Comparison of ENCODE assay signal across 25 cellular contexts in genomic region chr1:78055565-78056132, GRCh38. TPM values are rescaled to one million over a fixed set of nuclear protein-coding genes. Genes with fewer than 3 reads are reported as not detected.
A peak's percentile ranks its signal among the peaks of the same experiment; 100 is the strongest.
DNase-seq lines count a peak whose midpoint lies in the region; FAIRE-seq and TF ChIP-seq lines count a peak whose summit lies in the region.
"Had no signal": no experiment of that assay in that cellular context is flagged by ENCODE, and none has a peak within 500 bp of the region (broad histone marks: within the 10 kb centered on the region; RNA-seq: fewer than 3 reads in every experiment).

No MANE protein-coding gene starts in this region.

- H3K27me3 ChIP-seq in mammary epithelial cell (ENCODE audit: insufficient read depth, low read length) (no peaks in the 10 kb centered on the region), adipocyte (replicated peaks; ENCODE audit: control insufficient read depth, insufficient read depth, low read length) (no peaks in the 10 kb centered on the region), keratinocyte (ENCODE audit: control insufficient read depth, extremely low read depth, insufficient read depth, low read length) (no peaks in the 10 kb centered on the region), stomach (no peaks in the 10 kb centered on the region), tibial nerve (no peaks in the 10 kb centered on the region)
- H3K27me3 ChIP-seq: Peyer's patch, tibial artery had no signal

- no peak overlapping the region for H3K27ac Mint-ChIP-seq in MCF 10A (ENCODE audit: low read depth, unreplicated experiment)
- H3K27ac Mint-ChIP-seq: activated CD4-positive, alpha-beta T cell treated with anti-CD3 and anti-CD28 coated beads for 36 hours; endodermal cell; mesothelial cell of epicardium; natural killer cell treated with Interleukin-12 subunit alpha and Interleukin-12 subunit beta and Interleukin-15 and Interleukin-18, amount 100 ng/mL, for 72 hours had no signal

- CTCF ChIA-PET in mammary epithelial cell (lab: Charles Lee; ENCODE audit: low non-redundant PET) (no interaction called here), MCF 10A (lab: Yijun Ruan, JAX) (interaction anchor here (0.7 kb wide), 1 partner anchor 23 kb away, joined by 3 read pairs; no protein-coding TSS in a partner anchor)

- H3K4me2 ChIP-seq in mammary epithelial cell (ENCODE audit: insufficient read depth, low read depth, low read length) (peak overlapping the region; percentile 74), keratinocyte (ENCODE audit: control insufficient read depth, extremely low read depth, insufficient read depth, low read depth, low read length) (peak overlapping the region; percentile 17)

- H3K4me1 Mint-ChIP-seq in MCF 10A (ENCODE audit: insufficient read depth, unreplicated experiment) = peaks cover 10% of the 10 kb centered on the region
- H3K4me1 Mint-ChIP-seq: mesothelial cell of epicardium had no signal

- H3K9me3 Mint-ChIP-seq in MCF 10A (ENCODE audit: unreplicated experiment) = no peaks in the 10 kb centered on the region
- H3K9me3 Mint-ChIP-seq: endodermal cell, mesothelial cell of epicardium had no signal

- no peaks in the 10 kb centered on the region for H3K4me1 ChIP-seq in mammary epithelial cell (ENCODE audit: insufficient read depth, low read length)
- H3K4me1 ChIP-seq in adipocyte (ENCODE audit: control insufficient read depth, insufficient read depth, low read length) = no peaks in the 10 kb centered on the region
- H3K4me1 ChIP-seq in keratinocyte (ENCODE audit: control insufficient read depth, extremely low read depth, insufficient read depth, low read length) = no peaks in the 10 kb centered on the region
- peaks cover 0 to 11% (median 0%) of the 10 kb centered on the region in 4 donors for H3K4me1 ChIP-seq in stomach
- no peaks in the 10 kb centered on the region for H3K4me1 ChIP-seq in tibial nerve

- TF ChIP-seq POLR2A in stomach (IDR thresholded peaks at IDR 0.05) = no peak
- TF ChIP-seq POLR2A in tibial nerve (IDR thresholded peaks at IDR 0.05) = no peak

- intact Hi-C loops in mammary epithelial cell (cut with micrococcal nuclease) = loop anchor here (5.0 kb wide), 1 partner anchor 57 kb away; no protein-coding TSS in a partner anchor
- intact Hi-C loops in MCF 10A (cut with micrococcal nuclease) = no loop called here
- intact Hi-C loops in stomach (cut with DNase I; ENCODE audit: low total_unique reads) = no loop called here

- H2AFZ ChIP-seq in mammary epithelial cell (ENCODE audit: low read depth, low read length) = peak overlapping the region; percentile 84
- peak overlapping the region; percentile 44 for H2AFZ ChIP-seq in keratinocyte (ENCODE audit: control insufficient read depth, low read length)

- TF ChIP-seq CTCF in mammary epithelial cell (conservative IDR thresholded peaks at IDR 0.05 in 1 of 2, IDR thresholded peaks at IDR 0.05 in 1 of 2; ENCODE audit: extremely low read depth in 1 of 2, insufficient read depth in 1 of 2, low read depth in 1 of 2, low read length in 2 of 2) (no peak), MCF 10A (IDR thresholded peaks at IDR 0.05; ENCODE audit: unreplicated experiment) (no peak), keratinocyte (optimal IDR thresholded peaks at IDR 0.05 in 1 of 3, IDR thresholded peaks at IDR 0.05 in 1 of 3, conservative IDR thresholded peaks at IDR 0.05 in 1 of 3; ENCODE audit: extremely low read depth in 1 of 3, insufficient read depth in 2 of 3, low read length in 3 of 3) (no peak), stomach (IDR thresholded peaks at IDR 0.05) (no peak), tibial nerve (IDR thresholded peaks at IDR 0.05) (no peak)

- no peak overlapping the region for H3K4me3 ChIP-seq in mammary epithelial cell (replicated peaks in 1 of 3; ENCODE audit: insufficient read depth in 1 of 3, low read depth in 2 of 3, low read length in 3 of 3)
- H3K4me3 ChIP-seq in adipocyte (ENCODE audit: low read length) = peak overlapping the region; percentile 6
- no peak overlapping the region for H3K4me3 ChIP-seq in keratinocyte (ENCODE audit: control insufficient read depth in 2 of 3, extremely low read depth in 1 of 3, insufficient read depth in 2 of 3, low read depth in 1 of 3, low read length in 3 of 3)
- no peak overlapping the region for H3K4me3 ChIP-seq in stomach
- no peak overlapping the region for H3K4me3 ChIP-seq in tibial nerve
- H3K4me3 ChIP-seq: tibial artery had no signal

- POLR2A ChIA-PET in MCF 10A (lab: Yijun Ruan, JAX) = interaction anchor here (0.9 kb wide), 1 partner anchor 50 kb away, joined by 3 read pairs; no protein-coding TSS in a partner anchor

- no peaks in the 10 kb centered on the region for H3K9me3 ChIP-seq in mammary epithelial cell (replicated peaks; ENCODE audit: insufficient read depth, low read length)
- no peaks in the 10 kb centered on the region for H3K9me3 ChIP-seq in adipocyte (ENCODE audit: control insufficient read depth, low read length)
- no peaks in the 10 kb centered on the region for H3K9me3 ChIP-seq in keratinocyte (ENCODE audit: control insufficient read depth, low read depth, low read length)
- H3K9me3 ChIP-seq in stomach = no peaks in the 10 kb centered on the region
- no peaks in the 10 kb centered on the region for H3K9me3 ChIP-seq in tibial nerve
- H3K9me3 ChIP-seq: Peyer's patch, tibial artery had no signal

- H3K4me3 Mint-ChIP-seq in MCF 10A (ENCODE audit: unreplicated experiment) = no peak overlapping the region
- H3K4me3 Mint-ChIP-seq: activated CD4-positive, alpha-beta T cell treated with anti-CD3 and anti-CD28 coated beads for 36 hours; activated T-cell treated with anti-CD3 and anti-CD28 coated beads, Interleukin-2, amount 50 U/mL, for 4 hours; endodermal cell; mesothelial cell of epicardium; natural killer cell treated with Interleukin-12 subunit alpha and Interleukin-12 subunit beta and Interleukin-15 and Interleukin-18, amount 100 ng/mL, for 72 hours had no signal

- H3K9ac ChIP-seq in mammary epithelial cell (ENCODE audit: insufficient read depth, low read length) = no peak overlapping the region
- no peak overlapping the region for H3K9ac ChIP-seq in adipocyte (ENCODE audit: low read length)
- H3K9ac ChIP-seq in keratinocyte (ENCODE audit: control insufficient read depth, extremely low read depth, insufficient read depth, low read length) = no peak overlapping the region

- in situ Hi-C loops in mammary epithelial cell (cut with MboI; ENCODE audit: low sequenced_read_pairs in 2 of 2) = no loop called here

- FAIRE-seq in keratinocyte (lab: Jason Lieb, UNC) = no peak
- FAIRE-seq: G401.6 had no signal

- no TSS peak for BruUV-seq in mammary epithelial cell (replicated peaks; lab: Mats Ljungman, UMichigan)
- BruUV-seq in MCF 10A (replicated peaks; lab: Mats Ljungman, UMichigan) = no TSS peak

- dilution Hi-C loops in mammary epithelial cell (cut with HindIII; ENCODE audit: low sequenced_read_pairs) = no loop called here
- dilution Hi-C loops in keratinocyte (cut with MboI; ENCODE audit: extremely low pct_ligation_motif_present, low sequenced_read_pairs) = no loop called here

- no peaks in the 10 kb centered on the region for H3K79me2 ChIP-seq in mammary epithelial cell (ENCODE audit: insufficient read depth, low read length)
- H3K79me2 ChIP-seq in keratinocyte (ENCODE audit: control insufficient read depth, insufficient read depth, low read length) = no peaks in the 10 kb centered on the region

- no peak for TF ChIP-seq EP300 in stomach (IDR thresholded peaks at IDR 0.05)
- no peak for TF ChIP-seq EP300 in tibial nerve (IDR thresholded peaks at IDR 0.05)

- H3K36me3 ChIP-seq in mammary epithelial cell (ENCODE audit: insufficient read depth, low read length) (no peaks in the 10 kb centered on the region), adipocyte (ENCODE audit: control insufficient read depth, insufficient read depth, low read length, severe bottlenecking) (no peaks in the 10 kb centered on the region), keratinocyte (ENCODE audit: control insufficient read depth in 2 of 2, extremely low read depth in 1 of 2, insufficient read depth in 2 of 2, low read length in 2 of 2) (no peaks in the 10 kb centered on the region), stomach (no peaks in the 10 kb centered on the region), tibial nerve (no peaks in the 10 kb centered on the region)
- H3K36me3 ChIP-seq: Peyer's patch, tibial artery had no signal

- DNase-seq in mammary epithelial cell (no peak), MCF 10A (ENCODE audit: unreplicated experiment) (no peak), adipocyte (ENCODE audit: low read depth) (no peak), keratinocyte (ENCODE audit: low read depth, low spot score) (no peak), stomach (no peak), NCI-H748 treated with DMSO at 0.1 percent for 48 hours (lab: John Stamatoyannopoulos, UW) (no peak), tibial nerve (ENCODE audit: low spot score in 2 of 2) (no peak), ecto neural progenitor cell (ENCODE audit: low spot score) (no peak)
- DNase-seq: 8988T; activated CD4-positive, alpha-beta T cell treated with anti-CD3 and anti-CD28 coated beads for 36 hours; activated T-cell treated with anti-CD3 and anti-CD28 coated beads, Interleukin-2, amount 50 U/mL, for 4 hours; CD4-positive, alpha-beta memory T cell; DMS153; endodermal cell; KG1; MV-4-11; NCI-H510A; Peyer's patch; stimulated activated naive CD8-positive, alpha-beta T cell treated with anti-CD3 and anti-CD28 coated beads, Interleukin-15, Interleukin-2, amounts not matched to agents 100 U/mL and 50 U/mL, for 24 hours; T-helper 2 cell; tibial artery had no signal

- no peak overlapping the region for H3K27ac ChIP-seq in mammary epithelial cell (ENCODE audit: insufficient read depth, low read depth, low read length)
- H3K27ac ChIP-seq in keratinocyte (ENCODE audit: control insufficient read depth, insufficient read depth, low read length) = no peak overlapping the region
- peak overlapping the region in 3 of 5 donors; percentile 13 to 49 (median 34) for H3K27ac ChIP-seq in stomach
- H3K27ac ChIP-seq in tibial nerve = no peak overlapping the region
- H3K27ac ChIP-seq: tibial artery had no signal

- WGBS in mammary epithelial cell (ENCODE audit: low coverage, missing lambda C conversion rate) = 8% methylated on average over 3 of the region's 3 CpGs
- WGBS in stomach, 5 donors = 23 to 57% (median 43%) methylated on average over 3 of the region's 3 CpGs
- 53 to 55% methylated on average over 3 of the region's 3 CpGs for WGBS in tibial nerve, 2 donors

- H4K20me1 ChIP-seq in mammary epithelial cell (ENCODE audit: insufficient read depth, low read length) (no peaks in the 10 kb centered on the region), keratinocyte (ENCODE audit: control insufficient read depth, extremely low read depth, insufficient read depth, low read length) (no peaks in the 10 kb centered on the region)

- no peaks in the 10 kb centered on the region for H3K36me3 Mint-ChIP-seq in MCF 10A (ENCODE audit: insufficient read depth, unreplicated experiment)
- H3K36me3 Mint-ChIP-seq: CD4-positive, alpha-beta memory T cell; mesothelial cell of epicardium; natural killer cell treated with Interleukin-12 subunit alpha and Interleukin-12 subunit beta and Interleukin-15 and Interleukin-18, amount 100 ng/mL, for 72 hours had no signal

- H3K27me3 Mint-ChIP-seq in MCF 10A (ENCODE audit: insufficient read depth, unreplicated experiment) = no peaks in the 10 kb centered on the region

- no peaks in the 10 kb centered on the region for H3K9me1 ChIP-seq in keratinocyte (ENCODE audit: control insufficient read depth, extremely low read depth, insufficient read depth, low read length)

RNA-seq across cellular contexts. Expression of gene GIPC2, which starts 9.9 kb away (rescaled TPM):
- total RNA-seq in mammary epithelial cell (under 1 TPM in 1 of 2 donors, not detected in 1; under 0.01 TPM), MCF 10A (2022) (0.07 TPM in 1 of 2 replicates, not detected in the other), stomach (10 to 100 TPM in 1 of 5 donors, 1 to 10 TPM in 4; 2.3 to 23.8 (median 8.4) TPM), tibial nerve (1 to 10 TPM; 2.1 to 6.9 (median 3.7) TPM)
- polyA plus RNA-seq in mammary epithelial cell (not detected), keratinocyte (0.08 to 0.28 TPM (median 0.23 TPM) in 3 replicates), stomach (1 to 10 TPM; 4.0 to 5.8 (median 4.6) TPM)
- polyA minus RNA-seq in mammary epithelial cell (not detected), keratinocyte (0.07 to 0.32 TPM (median 0.26 TPM) in 3 replicates)
- 0.14 TPM for polyA plus RNA-seq in keratinocyte (2011; ENCODE audit: low read depth)
- 0.22 and 0.25 TPM in 2 replicates for polyA plus RNA-seq in keratinocyte (2011; cell fraction: cytosol; rRNA removed)
- 0.07 and 0.14 TPM in 2 replicates for polyA plus RNA-seq in keratinocyte (2011; cell fraction: nucleus; rRNA removed)
- polyA plus RNA-seq in keratinocyte (2012; ENCODE audit: low replicate concordance) = 0.14 and 0.16 TPM in 2 replicates
- polyA minus RNA-seq in keratinocyte (2011; cell fraction: cytosol; rRNA and poly(A)+ RNA removed) = not detected
- 0.62 TPM in 1 of 2 replicates, not detected in the other for polyA minus RNA-seq in keratinocyte (2011; cell fraction: nucleus; rRNA and poly(A)+ RNA removed)
- total RNA-seq: HT1080; natural killer cell treated with Interleukin-12 subunit alpha and Interleukin-12 subunit beta and Interleukin-15 and Interleukin-18, amount 100 ng/mL, for 72 hours had no signal

RNA-seq across cellular contexts. Expression of gene DNAJB4, which starts 50.9 kb away (rescaled TPM):
- 10 to 100 TPM; 15.6 to 25.3 TPM for total RNA-seq in mammary epithelial cell
- polyA plus RNA-seq in mammary epithelial cell = 6.2 TPM
- 7.1 TPM for polyA minus RNA-seq in mammary epithelial cell
- total RNA-seq in MCF 10A (2022) = 28.5 and 33.5 TPM in 2 replicates
- 17.3 to 30.9 TPM (median 27.5 TPM) in 3 replicates for polyA plus RNA-seq in keratinocyte
- 53.4 TPM for polyA plus RNA-seq in keratinocyte (2011; ENCODE audit: low read depth)
- polyA plus RNA-seq in keratinocyte (2011; cell fraction: cytosol; rRNA removed) = 21.6 and 32.0 TPM in 2 replicates
- 39.5 and 52.4 TPM in 2 replicates for polyA plus RNA-seq in keratinocyte (2011; cell fraction: nucleus; rRNA removed)
- polyA plus RNA-seq in keratinocyte (2012; ENCODE audit: low replicate concordance) = 19.5 and 28.0 TPM in 2 replicates
- 1.9 to 16.2 TPM (median 12.6 TPM) in 3 replicates for polyA minus RNA-seq in keratinocyte
- polyA minus RNA-seq in keratinocyte (2011; cell fraction: cytosol; rRNA and poly(A)+ RNA removed) = 20.0 TPM
- 18.4 and 34.1 TPM in 2 replicates for polyA minus RNA-seq in keratinocyte (2011; cell fraction: nucleus; rRNA and poly(A)+ RNA removed)
- total RNA-seq in stomach = 10 to 100 TPM in 4 of 5 donors, 1 to 10 TPM in 1; 7.2 to 65.7 (median 19.2) TPM
- 10 to 100 TPM in 2 of 3 donors, 1 to 10 TPM in 1; 7.3 to 13.1 (median 12.3) TPM for polyA plus RNA-seq in stomach
- 10 to 100 TPM; 33.9 to 38.0 (median 35.6) TPM for total RNA-seq in tibial nerve

Comparison
In these comparisons a context has a peak if more than half of its experiments do, and no peak if none do; other contexts are left out.
1. H3K27ac ChIP-seq: peak in stomach (3 of 5); none in mammary epithelial cell (single experiment), keratinocyte (single experiment) and tibial nerve (0 of 4).